In genomic region chr2:101125374-101125773, GRCh38 we compare ENCODE assay signal across 12 cellular contexts. TPM values are rescaled to one million over a fixed set of nuclear protein-coding genes. Genes with fewer than 3 reads are reported as not detected.
DNase-seq lines count a peak whose midpoint lies in the region; ATAC-seq and TF ChIP-seq lines count a peak whose summit lies in the region.
"Had no signal": no experiment of that assay in that cellular context is flagged by ENCODE, and none has a peak within 500 bp of the region (broad histone marks: within the 10 kb centered on the region; RNA-seq: fewer than 3 reads in every experiment).

No MANE protein-coding gene starts in this region.

- 44% methylated on average over 3 of the region's 3 CpGs for WGBS in lower leg skin, 2 donors

- no peak overlapping the region for H3K4me3 ChIP-seq in lower leg skin (ENCODE audit: low read depth, poor library complexity, severe bottlenecking)
- H3K4me3 ChIP-seq: K562, skin epidermis had no signal

- ATAC-seq in natural killer cell (peak; percentile 43 to 54 (median 47)), HG03565 (IDR thresholded peaks at IDR 0.05; ENCODE audit: unreplicated experiment) (no peak), HG02973 (IDR thresholded peaks at IDR 0.05; ENCODE audit: unreplicated experiment) (no peak)
- ATAC-seq in activated naive CD8-positive, alpha-beta T cell treated with anti-CD3 and anti-CD28 coated beads, Interleukin-2, amount 50 U/mL, for 24 hours: no peak
- ATAC-seq: K562; stimulated activated naive CD8-positive, alpha-beta T cell treated with anti-CD3 and anti-CD28 coated beads, Interleukin-15, Interleukin-2, amounts not matched to agents 100 U/mL and 50 U/mL, for 24 hours had no signal

- DNase-seq in AG08396 (ENCODE audit: low spot score): peak; percentile 41
- peak; percentile 68 for DNase-seq in MV-4-11 (lab: John Stamatoyannopoulos, UW)
- peak; percentile 59 for DNase-seq in dermis blood vessel endothelial cell
- DNase-seq in natural killer cell: no peak
- DNase-seq in activated naive CD8-positive, alpha-beta T cell treated with anti-CD3 and anti-CD28 coated beads, Interleukin-2, amount 50 U/mL, for 24 hours: no peak
- no peak for DNase-seq in lower leg skin (ENCODE audit: low spot score in 2 of 2)
- DNase-seq: activated CD4-positive, alpha-beta memory T cell treated with anti-CD3 and anti-CD28 coated beads for 36 hours; stimulated activated naive CD8-positive, alpha-beta T cell treated with anti-CD3 and anti-CD28 coated beads, Interleukin-15, Interleukin-2, amounts not matched to agents 100 U/mL and 50 U/mL, for 24 hours had no signal

- TF ChIP-seq POLR2A in lower leg skin (IDR thresholded peaks at IDR 0.05): no peak

- H3K36me3 Mint-ChIP-seq in natural killer cell: no peaks in the 10 kb centered on the region
- H3K36me3 Mint-ChIP-seq in activated naive CD8-positive, alpha-beta T cell treated with anti-CD3 and anti-CD28 coated beads, Interleukin-2, amount 50 U/mL, for 24 hours (ENCODE audit: low read depth): no peaks in the 10 kb centered on the region
- H3K36me3 Mint-ChIP-seq: activated CD4-positive, alpha-beta memory T cell treated with anti-CD3 and anti-CD28 coated beads for 36 hours had no signal

- TF ChIP-seq CTCF in natural killer cell (IDR thresholded peaks at IDR 0.05): no peak
- TF ChIP-seq CTCF in lower leg skin (IDR thresholded peaks at IDR 0.05): no peak

- no peak overlapping the region for H3K27ac Mint-ChIP-seq in natural killer cell
- no peak overlapping the region for H3K27ac Mint-ChIP-seq in activated naive CD8-positive, alpha-beta T cell treated with anti-CD3 and anti-CD28 coated beads, Interleukin-2, amount 50 U/mL, for 24 hours
- H3K27ac Mint-ChIP-seq: activated CD4-positive, alpha-beta memory T cell treated with anti-CD3 and anti-CD28 coated beads for 36 hours had no signal

- H3K27me3 Mint-ChIP-seq in natural killer cell (ENCODE audit: low read depth in 2 of 2): peaks cover 34 to 53% of the 10 kb centered on the region in 2 donors
- H3K27me3 Mint-ChIP-seq in activated naive CD8-positive, alpha-beta T cell treated with anti-CD3 and anti-CD28 coated beads, Interleukin-2, amount 50 U/mL, for 24 hours: no peaks in the 10 kb centered on the region
- H3K27me3 Mint-ChIP-seq: activated CD4-positive, alpha-beta memory T cell treated with anti-CD3 and anti-CD28 coated beads for 36 hours had no signal

- intact Hi-C loops in natural killer cell (cut with micrococcal nuclease): no loop called here
- intact Hi-C loops in lower leg skin (cut with DNase I; ENCODE audit: low total_unique reads): no loop called here

- H3K4me3 Mint-ChIP-seq in natural killer cell: peak overlapping the region; percentile 10
- no peak overlapping the region for H3K4me3 Mint-ChIP-seq in activated naive CD8-positive, alpha-beta T cell treated with anti-CD3 and anti-CD28 coated beads, Interleukin-2, amount 50 U/mL, for 24 hours
- H3K4me3 Mint-ChIP-seq: activated CD4-positive, alpha-beta memory T cell treated with anti-CD3 and anti-CD28 coated beads for 36 hours had no signal

- no peaks in the 10 kb centered on the region for H3K9me3 Mint-ChIP-seq in natural killer cell
- H3K9me3 Mint-ChIP-seq in activated naive CD8-positive, alpha-beta T cell treated with anti-CD3 and anti-CD28 coated beads, Interleukin-2, amount 50 U/mL, for 24 hours: no peaks in the 10 kb centered on the region
- H3K9me3 Mint-ChIP-seq: activated CD4-positive, alpha-beta memory T cell treated with anti-CD3 and anti-CD28 coated beads for 36 hours had no signal

- peaks cover 32 to 41% of the 10 kb centered on the region in 2 donors for H3K4me1 Mint-ChIP-seq in natural killer cell
- H3K4me1 Mint-ChIP-seq in activated naive CD8-positive, alpha-beta T cell treated with anti-CD3 and anti-CD28 coated beads, Interleukin-2, amount 50 U/mL, for 24 hours: peaks cover 19% of the 10 kb centered on the region

RNA-seq across cellular contexts. Expression of gene TBC1D8, which starts 25.8 kb away (rescaled TPM):
- total RNA-seq in dermis blood vessel endothelial cell (81.3 and 89.8 TPM in 2 replicates), natural killer cell (1 to 10 TPM; 2.2 to 8.7 (median 5.1) TPM), lower leg skin (100 to 1,000 TPM in 1 of 4 donors, 10 to 100 TPM in 3; 29.4 to 102 (median 46.1) TPM)

Comparison
In these comparisons a context has a peak if more than half of its experiments do, and no peak if none do; other contexts are left out.
1. DNase-seq: peak in AG08396 (single experiment), MV-4-11 (single experiment) and dermis blood vessel endothelial cell (single experiment); none in natural killer cell (single experiment), activated naive CD8-positive, alpha-beta T cell treated with anti-CD3 and anti-CD28 coated beads, Interleukin-2, amount 50 U/mL, for 24 hours (single experiment) and lower leg skin (0 of 2).
2. ATAC-seq: peak in natural killer cell (3 of 3); none in HG03565 (single experiment), HG02973 (single experiment) and activated naive CD8-positive, alpha-beta T cell treated with anti-CD3 and anti-CD28 coated beads, Interleukin-2, amount 50 U/mL, for 24 hours (single experiment).